In genomic region chr1:198837276-198838021, GRCh38 we compare ENCODE assay signal across 1 cellular context.
TF ChIP-seq lines count a peak whose summit lies in the region.

No MANE protein-coding gene starts in this region.

TF ChIP-seq in HEK293, 187 proteins besides CTCF, POLR2A, EP300 and RAD21 (continued from another document and continues in another):
- TF ChIP-seq, protein P1, sequence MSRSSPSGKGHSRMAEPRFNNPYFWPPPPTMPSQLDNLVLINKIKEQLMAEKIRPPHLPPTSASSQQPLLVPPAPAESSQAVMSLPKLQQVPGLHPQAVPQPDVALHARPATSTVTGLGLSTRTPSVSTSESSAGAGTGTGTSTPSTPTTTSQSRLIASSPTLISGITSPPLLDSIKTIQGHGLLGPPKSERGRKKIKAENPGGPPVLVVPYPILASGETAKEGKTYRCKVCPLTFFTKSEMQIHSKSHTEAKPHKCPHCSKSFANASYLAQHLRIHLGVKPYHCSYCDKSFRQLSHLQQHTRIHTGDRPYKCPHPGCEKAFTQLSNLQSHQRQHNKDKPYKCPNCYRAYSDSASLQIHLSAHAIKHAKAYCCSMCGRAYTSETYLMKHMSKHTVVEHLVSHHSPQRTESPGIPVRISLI (tag by site-specific recombination; IDR thresholded peaks at IDR 0.05): no peak
- peak; percentile 100 for TF ChIP-seq FEZF1 (tag by site-specific recombination; IDR thresholded peaks at IDR 0.05)
- TF ChIP-seq ZNF112 (tag by site-specific recombination; IDR thresholded peaks at IDR 0.05): no peak
- TF ChIP-seq ZNF174 (tag by site-specific recombination; IDR thresholded peaks at IDR 0.05): no peak
- no peak for TF ChIP-seq ZSCAN23 (tag by site-specific recombination; IDR thresholded peaks at IDR 0.05)
- no peak for TF ChIP-seq ZNF530 (tag by site-specific recombination; IDR thresholded peaks at IDR 0.05; ENCODE audit: low read depth)
- TF ChIP-seq ZNF544 (tag by site-specific recombination; IDR thresholded peaks at IDR 0.05): no peak
- TF ChIP-seq ZNF704 (tag by site-specific recombination; IDR thresholded peaks at IDR 0.05): no peak
- peak; percentile 49; the same call in 1 of the 2 replicates for TF ChIP-seq ZNF366 (tag by site-specific recombination; conservative IDR thresholded peaks at IDR 0.05)
- no peak for TF ChIP-seq ZNF354C (tag by site-specific recombination; IDR thresholded peaks at IDR 0.05; ENCODE audit: borderline replicate concordance, low read depth)
- no peak for TF ChIP-seq ZNF624 (tag by site-specific recombination; IDR thresholded peaks at IDR 0.05)
- TF ChIP-seq ZNF157 (tag by site-specific recombination; IDR thresholded peaks at IDR 0.05): no peak
- no peak for TF ChIP-seq ZNF670 (tag by site-specific recombination; IDR thresholded peaks at IDR 0.05; ENCODE audit: low read depth)
- no peak for TF ChIP-seq ZNF777 (tag by site-specific recombination; IDR thresholded peaks at IDR 0.05; ENCODE audit: borderline replicate concordance)
- no peak for TF ChIP-seq ZNF621 (tag by site-specific recombination; IDR thresholded peaks at IDR 0.05)
- TF ChIP-seq ZNF416 (tag by site-specific recombination; IDR thresholded peaks at IDR 0.05): no peak
- TF ChIP-seq, protein P2, sequence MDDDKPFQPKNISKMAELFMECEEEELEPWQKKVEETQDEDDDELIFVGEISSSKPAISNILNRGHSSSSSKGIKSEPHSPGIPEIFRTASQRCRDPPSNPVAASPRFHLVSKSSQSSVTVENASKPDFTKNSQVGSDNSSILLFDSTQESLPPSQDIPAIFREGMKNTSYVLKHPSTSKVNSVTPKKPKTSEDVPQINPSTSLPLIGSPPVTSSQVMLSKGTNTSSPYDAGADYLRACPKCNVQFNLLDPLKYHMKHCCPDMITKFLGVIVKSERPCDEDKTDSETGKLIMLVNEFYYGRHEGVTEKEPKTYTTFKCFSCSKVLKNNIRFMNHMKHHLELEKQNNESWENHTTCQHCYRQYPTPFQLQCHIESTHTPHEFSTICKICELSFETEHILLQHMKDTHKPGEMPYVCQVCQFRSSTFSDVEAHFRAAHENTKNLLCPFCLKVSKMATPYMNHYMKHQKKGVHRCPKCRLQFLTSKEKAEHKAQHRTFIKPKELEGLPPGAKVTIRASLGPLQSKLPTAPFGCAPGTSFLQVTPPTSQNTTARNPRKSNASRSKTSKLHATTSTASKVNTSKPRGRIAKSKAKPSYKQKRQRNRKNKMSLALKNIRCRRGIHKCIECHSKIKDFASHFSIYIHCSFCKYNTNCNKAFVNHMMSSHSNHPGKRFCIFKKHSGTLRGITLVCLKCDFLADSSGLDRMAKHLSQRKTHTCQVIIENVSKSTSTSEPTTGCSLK (tag by site-specific recombination; IDR thresholded peaks at IDR 0.05): no peak
- TF ChIP-seq, protein P3, sequence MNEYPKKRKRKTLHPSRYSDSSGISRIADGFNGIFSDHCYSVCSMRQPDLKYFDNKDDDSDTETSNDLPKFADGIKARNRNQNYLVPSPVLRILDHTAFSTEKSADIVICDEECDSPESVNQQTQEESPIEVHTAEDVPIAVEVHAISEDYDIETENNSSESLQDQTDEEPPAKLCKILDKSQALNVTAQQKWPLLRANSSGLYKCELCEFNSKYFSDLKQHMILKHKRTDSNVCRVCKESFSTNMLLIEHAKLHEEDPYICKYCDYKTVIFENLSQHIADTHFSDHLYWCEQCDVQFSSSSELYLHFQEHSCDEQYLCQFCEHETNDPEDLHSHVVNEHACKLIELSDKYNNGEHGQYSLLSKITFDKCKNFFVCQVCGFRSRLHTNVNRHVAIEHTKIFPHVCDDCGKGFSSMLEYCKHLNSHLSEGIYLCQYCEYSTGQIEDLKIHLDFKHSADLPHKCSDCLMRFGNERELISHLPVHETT (tag by site-specific recombination; IDR thresholded peaks at IDR 0.05): no peak
- TF ChIP-seq SP2 (tag by site-specific recombination; IDR thresholded peaks at IDR 0.05): no peak
- no peak for TF ChIP-seq ZNF221 (tag by site-specific recombination; IDR thresholded peaks at IDR 0.05; ENCODE audit: borderline replicate concordance)
- TF ChIP-seq, protein P4, sequence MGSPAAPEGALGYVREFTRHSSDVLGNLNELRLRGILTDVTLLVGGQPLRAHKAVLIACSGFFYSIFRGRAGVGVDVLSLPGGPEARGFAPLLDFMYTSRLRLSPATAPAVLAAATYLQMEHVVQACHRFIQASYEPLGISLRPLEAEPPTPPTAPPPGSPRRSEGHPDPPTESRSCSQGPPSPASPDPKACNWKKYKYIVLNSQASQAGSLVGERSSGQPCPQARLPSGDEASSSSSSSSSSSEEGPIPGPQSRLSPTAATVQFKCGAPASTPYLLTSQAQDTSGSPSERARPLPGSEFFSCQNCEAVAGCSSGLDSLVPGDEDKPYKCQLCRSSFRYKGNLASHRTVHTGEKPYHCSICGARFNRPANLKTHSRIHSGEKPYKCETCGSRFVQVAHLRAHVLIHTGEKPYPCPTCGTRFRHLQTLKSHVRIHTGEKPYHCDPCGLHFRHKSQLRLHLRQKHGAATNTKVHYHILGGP (tag by site-specific recombination; IDR thresholded peaks at IDR 0.05): no peak
- TF ChIP-seq, protein P5, sequence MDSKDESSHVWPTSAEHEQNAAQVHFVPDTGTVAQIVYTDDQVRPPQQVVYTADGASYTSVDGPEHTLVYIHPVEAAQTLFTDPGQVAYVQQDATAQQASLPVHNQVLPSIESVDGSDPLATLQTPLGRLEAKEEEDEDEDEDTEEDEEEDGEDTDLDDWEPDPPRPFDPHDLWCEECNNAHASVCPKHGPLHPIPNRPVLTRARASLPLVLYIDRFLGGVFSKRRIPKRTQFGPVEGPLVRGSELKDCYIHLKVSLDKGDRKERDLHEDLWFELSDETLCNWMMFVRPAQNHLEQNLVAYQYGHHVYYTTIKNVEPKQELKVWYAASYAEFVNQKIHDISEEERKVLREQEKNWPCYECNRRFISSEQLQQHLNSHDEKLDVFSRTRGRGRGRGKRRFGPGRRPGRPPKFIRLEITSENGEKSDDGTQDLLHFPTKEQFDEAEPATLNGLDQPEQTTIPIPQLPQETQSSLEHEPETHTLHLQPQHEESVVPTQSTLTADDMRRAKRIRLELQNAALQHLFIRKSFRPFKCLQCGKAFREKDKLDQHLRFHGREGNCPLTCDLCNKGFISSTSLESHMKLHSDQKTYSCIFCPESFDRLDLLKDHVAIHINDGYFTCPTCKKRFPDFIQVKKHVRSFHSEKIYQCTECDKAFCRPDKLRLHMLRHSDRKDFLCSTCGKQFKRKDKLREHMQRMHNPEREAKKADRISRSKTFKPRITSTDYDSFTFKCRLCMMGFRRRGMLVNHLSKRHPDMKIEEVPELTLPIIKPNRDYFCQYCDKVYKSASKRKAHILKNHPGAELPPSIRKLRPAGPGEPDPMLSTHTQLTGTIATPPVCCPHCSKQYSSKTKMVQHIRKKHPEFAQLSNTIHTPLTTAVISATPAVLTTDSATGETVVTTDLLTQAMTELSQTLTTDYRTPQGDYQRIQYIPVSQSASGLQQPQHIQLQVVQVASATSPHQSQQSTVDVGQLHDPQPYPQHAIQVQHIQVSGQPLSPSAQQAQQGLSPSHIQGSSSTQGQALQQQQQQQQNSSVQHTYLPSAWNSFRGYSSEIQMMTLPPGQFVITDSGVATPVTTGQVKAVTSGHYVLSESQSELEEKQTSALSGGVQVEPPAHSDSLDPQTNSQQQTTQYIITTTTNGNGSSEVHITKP (tag by site-specific recombination; IDR thresholded peaks at IDR 0.05): no peak; the same call in 1 of the 2 replicates
- TF ChIP-seq, protein P6, sequence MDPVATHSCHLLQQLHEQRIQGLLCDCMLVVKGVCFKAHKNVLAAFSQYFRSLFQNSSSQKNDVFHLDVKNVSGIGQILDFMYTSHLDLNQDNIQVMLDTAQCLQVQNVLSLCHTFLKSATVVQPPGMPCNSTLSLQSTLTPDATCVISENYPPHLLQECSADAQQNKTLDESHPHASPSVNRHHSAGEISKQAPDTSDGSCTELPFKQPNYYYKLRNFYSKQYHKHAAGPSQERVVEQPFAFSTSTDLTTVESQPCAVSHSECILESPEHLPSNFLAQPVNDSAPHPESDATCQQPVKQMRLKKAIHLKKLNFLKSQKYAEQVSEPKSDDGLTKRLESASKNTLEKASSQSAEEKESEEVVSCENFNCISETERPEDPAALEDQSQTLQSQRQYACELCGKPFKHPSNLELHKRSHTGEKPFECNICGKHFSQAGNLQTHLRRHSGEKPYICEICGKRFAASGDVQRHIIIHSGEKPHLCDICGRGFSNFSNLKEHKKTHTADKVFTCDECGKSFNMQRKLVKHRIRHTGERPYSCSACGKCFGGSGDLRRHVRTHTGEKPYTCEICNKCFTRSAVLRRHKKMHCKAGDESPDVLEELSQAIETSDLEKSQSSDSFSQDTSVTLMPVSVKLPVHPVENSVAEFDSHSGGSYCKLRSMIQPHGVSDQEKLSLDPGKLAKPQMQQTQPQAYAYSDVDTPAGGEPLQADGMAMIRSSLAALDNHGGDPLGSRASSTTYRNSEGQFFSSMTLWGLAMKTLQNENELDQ (tag by site-specific recombination; IDR thresholded peaks at IDR 0.05; ENCODE audit: low read depth): 0 out of 2 replicates have a peak, but pooled peaks have one; percentile 15
- no peak for TF ChIP-seq GLI4 (tag by site-specific recombination; IDR thresholded peaks at IDR 0.05)
- TF ChIP-seq ZNF341 (tag by site-specific recombination; IDR thresholded peaks at IDR 0.05; ENCODE audit: low read depth): 0 out of 2 replicates have a peak, but pooled peaks have one; percentile 32
- TF ChIP-seq ZNF626 (tag by site-specific recombination; IDR thresholded peaks at IDR 0.05): peak; percentile 84
- 0 out of 2 replicates have a peak, but pooled peaks have one; percentile 35 for TF ChIP-seq ZNF513 (tag by site-specific recombination; IDR thresholded peaks at IDR 0.05)
- no peak for TF ChIP-seq ZBTB20 (tag by site-specific recombination; IDR thresholded peaks at IDR 0.05)
- no peak for TF ChIP-seq ZNF133 (tag by site-specific recombination; IDR thresholded peaks at IDR 0.05)
- TF ChIP-seq ZNF19 (tag by site-specific recombination; IDR thresholded peaks at IDR 0.05; ENCODE audit: low read depth): no peak
- TF ChIP-seq ZNF558 (tag by site-specific recombination; IDR thresholded peaks at IDR 0.05): no peak
- no peak for TF ChIP-seq REPIN1 (tag by site-specific recombination; IDR thresholded peaks at IDR 0.05; ENCODE audit: low read depth)
- no peak for TF ChIP-seq ZNF302 (tag by site-specific recombination; IDR thresholded peaks at IDR 0.05; ENCODE audit: low read depth)
- TF ChIP-seq ZNF426 (tag by site-specific recombination; IDR thresholded peaks at IDR 0.05): no peak
- TF ChIP-seq, protein P7, sequence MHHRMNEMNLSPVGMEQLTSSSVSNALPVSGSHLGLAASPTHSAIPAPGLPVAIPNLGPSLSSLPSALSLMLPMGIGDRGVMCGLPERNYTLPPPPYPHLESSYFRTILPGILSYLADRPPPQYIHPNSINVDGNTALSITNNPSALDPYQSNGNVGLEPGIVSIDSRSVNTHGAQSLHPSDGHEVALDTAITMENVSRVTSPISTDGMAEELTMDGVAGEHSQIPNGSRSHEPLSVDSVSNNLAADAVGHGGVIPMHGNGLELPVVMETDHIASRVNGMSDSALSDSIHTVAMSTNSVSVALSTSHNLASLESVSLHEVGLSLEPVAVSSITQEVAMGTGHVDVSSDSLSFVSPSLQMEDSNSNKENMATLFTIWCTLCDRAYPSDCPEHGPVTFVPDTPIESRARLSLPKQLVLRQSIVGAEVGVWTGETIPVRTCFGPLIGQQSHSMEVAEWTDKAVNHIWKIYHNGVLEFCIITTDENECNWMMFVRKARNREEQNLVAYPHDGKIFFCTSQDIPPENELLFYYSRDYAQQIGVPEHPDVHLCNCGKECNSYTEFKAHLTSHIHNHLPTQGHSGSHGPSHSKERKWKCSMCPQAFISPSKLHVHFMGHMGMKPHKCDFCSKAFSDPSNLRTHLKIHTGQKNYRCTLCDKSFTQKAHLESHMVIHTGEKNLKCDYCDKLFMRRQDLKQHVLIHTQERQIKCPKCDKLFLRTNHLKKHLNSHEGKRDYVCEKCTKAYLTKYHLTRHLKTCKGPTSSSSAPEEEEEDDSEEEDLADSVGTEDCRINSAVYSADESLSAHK (tag by site-specific recombination; IDR thresholded peaks at IDR 0.05): peak; percentile 90
- TF ChIP-seq ZBTB10 (tag by site-specific recombination; IDR thresholded peaks at IDR 0.05): no peak
- TF ChIP-seq ZNF677 (tag by site-specific recombination; IDR thresholded peaks at IDR 0.05): no peak
- TF ChIP-seq KLF9 (tag by site-specific recombination; IDR thresholded peaks at IDR 0.05; ENCODE audit: low read depth): no peak
